Comparison of ENCODE assay signal across 15 cellular contexts in the genomic region with DNA sequence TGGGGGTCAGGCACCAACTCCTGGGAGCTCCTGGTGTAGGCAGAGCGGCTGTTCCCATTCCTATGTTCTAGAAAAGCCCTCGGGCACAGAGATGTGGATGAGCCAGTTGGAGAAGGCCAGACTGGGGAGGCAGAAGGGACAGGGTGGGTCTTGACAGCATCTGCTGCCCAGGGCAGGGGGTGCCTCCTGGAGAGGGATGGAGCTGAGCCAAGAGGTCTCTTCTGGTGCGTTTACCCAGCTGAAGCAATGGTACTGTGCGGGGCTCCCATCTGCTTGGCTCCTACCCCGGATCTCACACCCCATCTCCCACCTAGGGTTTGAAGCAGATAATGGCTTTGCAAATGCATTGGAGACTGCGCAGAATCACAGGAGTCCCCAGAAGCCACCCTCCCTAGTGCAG. TPM values are rescaled to one million over a fixed set of nuclear protein-coding genes. Genes with fewer than 3 reads are reported as not detected.
A peak's percentile ranks its signal among the peaks of the same experiment; 100 is the strongest.
DNase-seq lines count a peak whose midpoint lies in the region; ATAC-seq, FAIRE-seq and TF ChIP-seq lines count a peak whose summit lies in the region.
"Had no signal": no experiment of that assay in that cellular context is flagged by ENCODE, and none has a peak within 500 bp of the region (broad histone marks: within the 10 kb centered on the region; RNA-seq: fewer than 3 reads in every experiment).

No MANE protein-coding gene starts in this region.

- no peak overlapping the region for H2BK20ac ChIP-seq in H1 (ENCODE audit: low read length)

- H2BK5ac ChIP-seq in H1 (ENCODE audit: low read depth, low read length), result no peak overlapping the region

- H3K4me2 ChIP-seq in H1 (ENCODE audit: insufficient read depth in 1 of 2, low read depth in 2 of 2, low read length in 2 of 2), result no peak overlapping the region

- H3K23me2 ChIP-seq in H1 (ENCODE audit: low read depth, low read length), result no peaks in the 10 kb centered on the region

- H2BK15ac ChIP-seq in H1 (ENCODE audit: low read length), result 0 out of 2 replicates have a peak overlapping the region, but pooled peaks have one; percentile 25

- H2AFZ ChIP-seq in H1 (ENCODE audit: low read length), result no peak overlapping the region

- DNase-seq in COR-L47 (lab: John Stamatoyannopoulos, UW) (peak; percentile 71), NCI-H345 (lab: John Stamatoyannopoulos, UW) (peak; percentile 58), H1 (ENCODE audit: low read depth in 1 of 2, low spot score in 2 of 2) (no peak), Calu3 (no peak), activated gamma-delta T cell treated with Interleukin-2 at 50 U/mL for 16 hours (no peak), urothelium cell line (ENCODE audit: low spot score) (no peak)
- DNase-seq: activated CD4-positive, alpha-beta T cell treated with anti-CD3 and anti-CD28 coated beads, Interleukin-2, amount 50 U/mL, for 48 hours; aorta; foreskin keratinocyte; Right ventricle myocardium superior; small intestine; stimulated activated naive CD8-positive, alpha-beta T cell treated with anti-CD3 and anti-CD28 coated beads, Interleukin-15, amount 100 ng/mL, for 72 hours had no signal

- H3K27me3 Mint-ChIP-seq in Calu3 (ENCODE audit: unreplicated experiment), result no peaks in the 10 kb centered on the region
- H3K27me3 Mint-ChIP-seq: stimulated activated naive CD8-positive, alpha-beta T cell treated with anti-CD3 and anti-CD28 coated beads, Interleukin-15, amount 100 ng/mL, for 72 hours had no signal

- no peak overlapping the region for H3K4ac ChIP-seq in H1 (replicated peaks; ENCODE audit: insufficient read length, low read depth, low read length)

- BruUV-seq in Calu3 (replicated peaks; lab: Mats Ljungman, UMichigan), result no TSS peak

- no peaks in the 10 kb centered on the region for H3K36me3 ChIP-seq in H1 (ENCODE audit: control insufficient read depth in 2 of 4, insufficient read depth in 4 of 4, low read length in 3 of 4)
- H3K36me3 ChIP-seq in rectal smooth muscle tissue (ENCODE audit: control insufficient read depth, insufficient read depth, low read length), result no peaks in the 10 kb centered on the region

- H3K23ac ChIP-seq in H1 (ENCODE audit: insufficient read length), result no peak overlapping the region

- no peak overlapping the region for H3K27ac Mint-ChIP-seq in Calu3 (ENCODE audit: unreplicated experiment)
- H3K27ac Mint-ChIP-seq: activated T-helper 2 cell treated with anti-CD3 and anti-CD28 coated beads, Interferon-gamma antibody, Interleukin-2, Interleukin-4, amounts not matched to agents 10 μg/mL and 5 μg/mL and 100 μg/mL, durations not matched to agents 14 hours and 24 hours and 36 hours had no signal

- peaks cover 19% of the 10 kb centered on the region for H3K79me1 ChIP-seq in H1 (ENCODE audit: low read depth, low read length)

- H4K8ac ChIP-seq in H1 (ENCODE audit: extremely low read depth, insufficient read depth, low read length), result no peak overlapping the region

- FAIRE-seq in H1 (lab: Jason Lieb, UNC) (no peak), urothelium cell line (lab: Jason Lieb, UNC) (no peak)
- FAIRE-seq: small intestine had no signal

- H3K4me1 ChIP-seq in H1 (replicated peaks in 1 of 4; ENCODE audit: control insufficient read depth in 3 of 4, insufficient read depth in 4 of 4, low read length in 3 of 4) (peaks cover 34 to 47% (median 39%) of the 10 kb centered on the region in 4 experiments), rectal smooth muscle tissue (ENCODE audit: control insufficient read depth, insufficient read depth, low read length) (peaks cover 64% of the 10 kb centered on the region)

- H3K4me1 Mint-ChIP-seq in Calu3 (ENCODE audit: low read depth, unreplicated experiment), result peaks cover 27% of the 10 kb centered on the region

- TF ChIP-seq EP300 in H1 (IDR thresholded peaks at IDR 0.05; ENCODE audit: borderline replicate concordance in 1 of 2, low read depth in 2 of 2, low read length in 2 of 2), result no peak

- H3K9me3 ChIP-seq in H1 (ENCODE audit: insufficient read depth in 2 of 2, low read depth in 1 of 2, low read length in 1 of 2), result no peaks in the 10 kb centered on the region

- 89% methylated on average over 6 of the region's 6 CpGs; no CpG with 5 or more reads in 1 of the 2 experiments for WGBS in H1 (ENCODE audit: extremely low coverage in 1 of 2, insufficient coverage in 1 of 2, insufficient read length in 1 of 2, insufficient replicate concordance in 2 of 2, low coverage in 1 of 2, low lambda C conversion rate in 2 of 2, missing lambda C conversion rate in 1 of 2), 2 experiments

- H2BK12ac ChIP-seq in H1 (ENCODE audit: low read depth, low read length), result 0 out of 2 replicates have a peak overlapping the region, but pooled peaks have one; percentile 20

- no peak overlapping the region for H4K5ac ChIP-seq in H1 (ENCODE audit: insufficient read length, low read depth, low read length)

- no peak overlapping the region for H2BK120ac ChIP-seq in H1 (replicated peaks; ENCODE audit: low read depth, low read length)

- H3K18ac ChIP-seq in H1 (ENCODE audit: extremely low read depth, low read length), result no peak overlapping the region

- H3K9me3 Mint-ChIP-seq in Calu3 (ENCODE audit: low read depth, unreplicated experiment), result no peaks in the 10 kb centered on the region
- H3K9me3 Mint-ChIP-seq: activated T-helper 2 cell treated with anti-CD3 and anti-CD28 coated beads, Interferon-gamma antibody, Interleukin-2, Interleukin-4, amounts not matched to agents 10 μg/mL and 5 μg/mL and 100 μg/mL, durations not matched to agents 14 hours and 24 hours and 36 hours; stimulated activated naive CD8-positive, alpha-beta T cell treated with anti-CD3 and anti-CD28 coated beads, Interleukin-15, amount 100 ng/mL, for 72 hours had no signal

- intact Hi-C loops in Calu3 (cut with micrococcal nuclease; ENCODE audit: unreplicated experiment), result no loop called here

- H3K9ac ChIP-seq in H1 (replicated peaks in 1 of 4; ENCODE audit: extremely low read depth in 1 of 4, low read depth in 3 of 4, low read length in 3 of 4) (no peak overlapping the region), rectal smooth muscle tissue (ENCODE audit: low read length) (no peak overlapping the region)

- no peak overlapping the region for H3K27ac ChIP-seq in H1 (ENCODE audit: low read depth, low read length)
- H3K27ac ChIP-seq in rectal smooth muscle tissue (ENCODE audit: low read depth, low read length), result peak overlapping the region; percentile 83

- H2AK5ac ChIP-seq in H1 (ENCODE audit: low read depth, low read length), result peak overlapping the region; percentile 99; the same call in 1 of the 2 replicates

- H3K79me2 ChIP-seq in H1 (ENCODE audit: control insufficient read depth in 1 of 2, insufficient read depth in 2 of 2, low read length in 2 of 2), result peaks cover 0 to 29% of the 10 kb centered on the region in 2 experiments; a peak in 1 of 4 replicates

- peaks cover 0 to 2% of the 10 kb centered on the region in 2 experiments for H4K20me1 ChIP-seq in H1 (replicated peaks in 1 of 2; ENCODE audit: control insufficient read depth in 1 of 2, insufficient read depth in 2 of 2, low read length in 2 of 2)

- no peak for TF ChIP-seq RAD21 in H1 (IDR thresholded peaks at IDR 0.05 in 1 of 2, conservative IDR thresholded peaks at IDR 0.05 in 1 of 2; ENCODE audit: low read depth in 2 of 2, low read length in 2 of 2)

- no peak overlapping the region for H4K91ac ChIP-seq in H1 (replicated peaks; ENCODE audit: insufficient read length, low read length)

- POLR2A ChIA-PET in H1 (lab: Charles Lee; ENCODE audit: partially characterized antibody), result interaction anchor here (1.1 to 3.6 kb wide), 2 partner anchors 10 to 11 kb away, joined by 4 to 22 read pairs; no protein-coding TSS in a partner anchor

- no peaks in the 10 kb centered on the region for H3K36me3 Mint-ChIP-seq in Calu3 (ENCODE audit: insufficient read depth, unreplicated experiment)

- H3K27me3 ChIP-seq in H1 (replicated peaks in 1 of 4; ENCODE audit: control insufficient read depth in 3 of 4, extremely low read depth in 1 of 4, insufficient read depth in 3 of 4, low read length in 3 of 4) (no peaks in the 10 kb centered on the region), rectal smooth muscle tissue (ENCODE audit: control insufficient read depth, insufficient read depth, low read length) (no peaks in the 10 kb centered on the region)
- H3K27me3 ChIP-seq: foreskin keratinocyte had no signal

- no peak overlapping the region for H3K4me3 Mint-ChIP-seq in Calu3 (ENCODE audit: low read depth, unreplicated experiment)
- H3K4me3 Mint-ChIP-seq: stimulated activated naive CD8-positive, alpha-beta T cell treated with anti-CD3 and anti-CD28 coated beads, Interleukin-15, amount 100 ng/mL, for 72 hours had no signal

- ATAC-seq in HG03159 (IDR thresholded peaks at IDR 0.05; ENCODE audit: unreplicated experiment), result no peak
- ATAC-seq: stimulated activated naive CD8-positive, alpha-beta T cell treated with anti-CD3 and anti-CD28 coated beads, Interleukin-15, amount 100 ng/mL, for 72 hours had no signal

- CTCF ChIA-PET in H1 (lab: Charles Lee; ENCODE audit: partially characterized antibody), result interaction anchor here (0.9 to 5.5 kb wide), 9 partner anchors 8 to 236 kb away, joined by 3 to 43 read pairs (median 9); no protein-coding TSS in a partner anchor
- CTCF ChIA-PET in Calu3 (lab: Charles Lee), result interaction anchor here (1.0 to 1.8 kb wide), 2 partner anchors 9 to 10 kb away, joined by 3 to 8 read pairs; no protein-coding TSS in a partner anchor

- H3K14ac ChIP-seq in H1 (ENCODE audit: insufficient read length), result no peak overlapping the region

- TF ChIP-seq CTCF in H1 (IDR thresholded peaks at IDR 0.05; ENCODE audit: control extremely low read depth in 1 of 3, insufficient read depth in 1 of 3, low read depth in 1 of 3, low read length in 3 of 3) (no peak), Calu3 (IDR thresholded peaks at IDR 0.05; ENCODE audit: unreplicated experiment) (no peak)

- no peak for TF ChIP-seq POLR2A in H1 (IDR thresholded peaks at IDR 0.05; ENCODE audit: control extremely low read depth in 1 of 2, low read depth in 2 of 2, low read length in 2 of 2)

- H3K4me3 ChIP-seq in H1 (ENCODE audit: extremely low read depth in 1 of 4, insufficient read depth in 2 of 4, low read depth in 3 of 4, low read length in 4 of 4) (no peak overlapping the region), rectal smooth muscle tissue (ENCODE audit: low read length) (no peak overlapping the region)

- no peak overlapping the region for H3K56ac ChIP-seq in H1 (replicated peaks; ENCODE audit: insufficient read length, low read depth, low read length)

RNA-seq across cellular contexts. Expression of gene SHB, which starts 41.3 kb away (rescaled TPM):
- total RNA-seq in H1 (2021; fragmentation: NEBNext Ultra II Directional; extraction: Animal tissue kit (Norgen Biotek cat#: 25700)), result 12.6 and 13.7 TPM in 2 replicates
- 4.1 and 7.1 TPM in 2 replicates for polyA plus RNA-seq in H1 (2011; rRNA removed)
- polyA plus RNA-seq in H1 (2011; cell fraction: cytosol; rRNA removed), result 7.7 TPM
- 8.0 TPM for polyA plus RNA-seq in H1 (2011; cell fraction: nucleus; rRNA removed)
- polyA plus RNA-seq in H1 (2012, experiment 1 of 2), result 5.9 to 8.4 TPM (median 7.6 TPM) in 4 replicates
- polyA plus RNA-seq in H1 (2012, experiment 2 of 2), result 6.2 TPM
- polyA plus RNA-seq in H1 (2013, experiment 1 of 2), result 4.7 TPM
- polyA plus RNA-seq in H1 (2013, experiment 2 of 2), result 5.2 TPM
- 3.8 and 6.1 TPM in 2 replicates for polyA minus RNA-seq in H1 (2011; rRNA and poly(A)+ RNA removed)
- 9.8 TPM for polyA minus RNA-seq in H1 (2011; cell fraction: cytosol; rRNA and poly(A)+ RNA removed)
- 12.9 TPM for polyA minus RNA-seq in H1 (2011; cell fraction: nucleus; rRNA and poly(A)+ RNA removed)
- 7.6 and 8.7 TPM in 2 replicates for total RNA-seq in Calu3 (2022)

Comparison
In these comparisons a context has a peak if more than half of its experiments do, and no peak if none do; other contexts are left out.
1. DNase-seq: peak in COR-L47 (single experiment) and NCI-H345 (single experiment); none in H1 (0 of 2), Calu3 (single experiment), activated gamma-delta T cell treated with Interleukin-2 at 50 U/mL for 16 hours (single experiment) and urothelium cell line (single experiment).